Comparison of ENCODE assay signal across 22 cellular contexts in the genomic region with DNA sequence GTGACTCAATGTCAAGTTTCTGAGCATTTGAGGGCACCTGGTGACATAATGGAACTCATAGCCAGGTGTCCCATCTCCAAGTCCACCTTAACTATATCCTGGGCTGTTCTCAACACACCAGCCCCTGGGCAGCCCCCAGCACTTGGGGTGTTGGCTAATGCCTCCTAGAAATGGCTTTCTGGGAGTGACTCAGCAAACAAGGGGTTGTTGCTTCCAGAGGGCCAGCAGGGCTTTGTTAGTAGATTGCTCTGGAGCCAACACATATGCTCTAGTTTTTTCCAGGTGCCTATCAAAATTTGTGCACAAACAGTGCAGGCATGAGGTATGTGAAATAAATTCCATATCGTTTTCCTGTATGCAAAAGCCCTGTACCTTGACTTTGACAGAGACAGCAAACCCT.
"Had no signal": no experiment of that assay in that cellular context is flagged by ENCODE, and none has a peak within 500 bp of the region (broad histone marks: within the 10 kb centered on the region; RNA-seq: fewer than 3 reads in every experiment).

No MANE protein-coding gene starts in this region.

- H3K4me1 ChIP-seq: colonic mucosa, pancreas, psoas muscle, right lobe of liver, upper lobe of right lung had no signal

- DNase-seq: colonic mucosa; dermis blood vessel endothelial cell; endodermal cell; erythroblast; heart right ventricle; hypothalamus; islet precursor cell; naive B cell; occipital lobe; pancreas; psoas muscle; retina; right lobe of liver; stimulated activated CD4-positive, alpha-beta T cell treated with anti-CD3 and anti-CD28 coated beads, Interleukin-4, amount 100 ng/mL, for 1 hour; stimulated activated CD8-positive, alpha-beta memory T cell treated with anti-CD3 and anti-CD28 coated beads, Interleukin-4, amount 100 ng/mL, for 48 hours; stimulated activated naive CD8-positive, alpha-beta T cell treated with anti-CD3 and anti-CD28 coated beads, Interleukin-15, Interleukin-2, amounts not matched to agents 100 U/mL and 50 U/mL, for 24 hours; tibial artery; upper lobe of right lung had no signal

- H3K27ac ChIP-seq: colonic mucosa, heart right ventricle, pancreas, psoas muscle, right lobe of liver, suprapubic skin, upper lobe of right lung had no signal

- H3K36me3 ChIP-seq: colonic mucosa, heart right ventricle, pancreas, right lobe of liver, suprapubic skin, tibial artery, upper lobe of right lung, vagina had no signal

- H3K27me3 ChIP-seq: colonic mucosa, pancreas, right lobe of liver, suprapubic skin, tibial artery, upper lobe of right lung, vagina had no signal

- H3K4me3 ChIP-seq: colonic mucosa, heart right ventricle, pancreas, psoas muscle, right lobe of liver, suprapubic skin, tibial artery, upper lobe of right lung, vagina had no signal

- H3K9me3 ChIP-seq: colonic mucosa, heart right ventricle, pancreas, psoas muscle, right lobe of liver, suprapubic skin, tibial artery, upper lobe of right lung, vagina had no signal

- ATAC-seq: left lobe of liver; pancreas; psoas muscle; right lobe of liver; stimulated activated effector memory CD8-positive, alpha-beta T cell treated with anti-CD3 and anti-CD28 coated beads, Interleukin-12 subunit alpha, Interleukin-12 subunit beta, amount 100 ng/mL, for 72 hours; stimulated activated naive CD8-positive, alpha-beta T cell treated with anti-CD3 and anti-CD28 coated beads, Interleukin-15, Interleukin-2, amounts not matched to agents 100 U/mL and 50 U/mL, for 24 hours; upper lobe of right lung had no signal
